ENCODE assay signal across 21 cellular contexts in genomic region chr6:145530454-145530853, GRCh38.
"Had no signal": no experiment of that assay in that cellular context is flagged by ENCODE, and none has a peak within 500 bp of the region (broad histone marks: within the 10 kb centered on the region; RNA-seq: fewer than 3 reads in every experiment).

No MANE protein-coding gene starts in this region.

- H3K27me3 ChIP-seq: esophagus squamous epithelium, sigmoid colon, stomach, thyroid gland had no signal

- H3K4me3 Mint-ChIP-seq: memory B cell; nephron; stimulated activated effector memory CD8-positive, alpha-beta T cell treated with anti-CD3 and anti-CD28 coated beads, Interleukin-12 subunit alpha, Interleukin-12 subunit beta, amount 100 ng/mL, for 72 hours had no signal

- ATAC-seq: psoas muscle; right cardiac atrium; stimulated activated effector memory CD8-positive, alpha-beta T cell treated with anti-CD3 and anti-CD28 coated beads, Interleukin-12 subunit alpha, Interleukin-12 subunit beta, amount 100 ng/mL, for 72 hours had no signal

- DNase-seq: dermis blood vessel endothelial cell; effector memory CD4-positive, alpha-beta T cell; erythroblast; esophagus squamous epithelium; hypothalamus; nucleus accumbens; posterior cingulate gyrus; psoas muscle; right cardiac atrium; sigmoid colon; stimulated activated CD4-positive, alpha-beta T cell treated with anti-CD3 and anti-CD28 coated beads, Interleukin-2, amount 100 ng/mL, for 24 hours; stimulated activated CD4-positive, alpha-beta T cell treated with anti-CD3 and anti-CD28 coated beads, Interleukin-4, amount 100 ng/mL, for 24 hours; stimulated activated naive CD4-positive, alpha-beta T cell treated with Interleukin-2 at 50 U/mL for 16 hours; stomach; thyroid gland; trophoblast cell had no signal

- H3K4me1 Mint-ChIP-seq: memory B cell; nephron; stimulated activated effector memory CD8-positive, alpha-beta T cell treated with anti-CD3 and anti-CD28 coated beads, Interleukin-12 subunit alpha, Interleukin-12 subunit beta, amount 100 ng/mL, for 72 hours had no signal

- H3K27ac Mint-ChIP-seq: memory B cell; nephron; stimulated activated effector memory CD8-positive, alpha-beta T cell treated with anti-CD3 and anti-CD28 coated beads, Interleukin-12 subunit alpha, Interleukin-12 subunit beta, amount 100 ng/mL, for 72 hours had no signal

- H3K36me3 Mint-ChIP-seq: memory B cell; stimulated activated effector memory CD8-positive, alpha-beta T cell treated with anti-CD3 and anti-CD28 coated beads, Interleukin-12 subunit alpha, Interleukin-12 subunit beta, amount 100 ng/mL, for 72 hours had no signal

- H3K27ac ChIP-seq: coronary artery, esophagus squamous epithelium, psoas muscle, sigmoid colon, thyroid gland had no signal

- H3K9me3 ChIP-seq: esophagus squamous epithelium, psoas muscle, stomach, thyroid gland had no signal

- H3K9me3 Mint-ChIP-seq: memory B cell, nephron had no signal

- H3K4me3 ChIP-seq: coronary artery, esophagus squamous epithelium, lung, psoas muscle, sigmoid colon, stomach, thyroid gland had no signal

- H3K4me1 ChIP-seq: esophagus squamous epithelium, psoas muscle, sigmoid colon, thyroid gland had no signal

- H3K36me3 ChIP-seq: esophagus squamous epithelium, sigmoid colon, stomach, thyroid gland had no signal
